22 cellular contexts compared by ENCODE assay signal in genomic region chr17:16025202-16025601, GRCh38. TPM values are rescaled to one million over a fixed set of nuclear protein-coding genes. Genes with fewer than 3 reads are reported as not detected.
A peak's percentile ranks its signal among the peaks of the same experiment; 100 is the strongest.
DNase-seq lines count a peak whose midpoint lies in the region; ATAC-seq, FAIRE-seq and TF ChIP-seq lines count a peak whose summit lies in the region.
"Had no signal": no experiment of that assay in that cellular context is flagged by ENCODE, and none has a peak within 500 bp of the region (broad histone marks: within the 10 kb centered on the region; RNA-seq: fewer than 3 reads in every experiment).

No MANE protein-coding gene starts in this region.

- no peak overlapping the region for H3K4me2 ChIP-seq in K562 (ENCODE audit: insufficient read depth, low read length)
- H3K4me2 ChIP-seq: BLaER1 treated with 17β-estradiol and CSF1 and Interleukin-3, amounts not matched to agents 10 nM and 100 nM; PC-9 had no signal

- H4K20me1 ChIP-seq in K562 (replicated peaks; ENCODE audit: control insufficient read depth, insufficient read depth, low read length) = no peaks in the 10 kb centered on the region

- TF ChIP-seq EP300 in K562 (IDR thresholded peaks at IDR 0.05; ENCODE audit: low read length) (no peak), esophagus muscularis mucosa (IDR thresholded peaks at IDR 0.05) (no peak)

- CTCF ChIA-PET in activated naive CD4-positive, alpha-beta T cell treated with anti-CD3 and anti-CD28 coated beads for 36 hours (lab: Charles Lee) = no interaction called here
- CTCF ChIA-PET in activated naive CD4-positive, alpha-beta T cell treated with anti-CD3 and anti-CD28 coated beads, Interleukin-2, amount 10 ng/mL, durations not matched to agents 7 days and 5 days (lab: Charles Lee) = interaction anchor here (1.0 kb wide), 1 partner anchor 35 kb away, joined by 3 read pairs; no protein-coding TSS in a partner anchor
- CTCF ChIA-PET in K562 (lab: Yijun Ruan, JAX; ENCODE audit: low intra/inter-chr PET ratio) = no interaction called here

- H2AFZ ChIP-seq in K562 (ENCODE audit: low read depth, low read length) = no peak overlapping the region
- H2AFZ ChIP-seq: PC-9 had no signal

- H3K4me3 Mint-ChIP-seq in activated naive CD4-positive, alpha-beta T cell treated with anti-CD3 and anti-CD28 coated beads for 36 hours = no peak overlapping the region
- H3K4me3 Mint-ChIP-seq in activated naive CD4-positive, alpha-beta T cell treated with anti-CD3 and anti-CD28 coated beads, Interleukin-2, amount 10 ng/mL, durations not matched to agents 7 days and 5 days = no peak overlapping the region
- no peak overlapping the region for H3K4me3 Mint-ChIP-seq in T-helper 17 cell
- no peak overlapping the region for H3K4me3 Mint-ChIP-seq in stimulated activated naive B cell treated with anti-CD40 and anti-IgM and Interleukin-4, amounts not matched to agents 10 μg/mL and 1 μg/mL and 100 μg/mL, for 72 hours
- H3K4me3 Mint-ChIP-seq: CD4-positive, alpha-beta memory T cell had no signal

- H3K4me1 ChIP-seq in K562 (replicated peaks in 1 of 2; ENCODE audit: control insufficient read depth in 2 of 2, insufficient read depth in 2 of 2, low read length in 2 of 2) = peaks cover 0 to 14% of the 10 kb centered on the region in 2 experiments; a peak in 2 of 5 replicates
- peaks cover 5 to 14% (median 11%) of the 10 kb centered on the region in 4 donors for H3K4me1 ChIP-seq in esophagus muscularis mucosa

- H3K36me3 ChIP-seq in K562 (ENCODE audit: control insufficient read depth, insufficient read depth, low read length) (peaks cover 77% of the 10 kb centered on the region), esophagus muscularis mucosa (peaks cover 31 to 85% (median 65%) of the 10 kb centered on the region in 4 donors)

- no peak for FAIRE-seq in K562 (lab: Jason Lieb, UNC)
- FAIRE-seq: GM12892 had no signal

- in situ Hi-C loops in K562 (cut with MboI) = no loop called here

- TF ChIP-seq RAD21 in K562 (CRISPR knock-in tag; conservative IDR thresholded peaks at IDR 0.05 in 1 of 2, IDR thresholded peaks at IDR 0.05 in 1 of 2) = no peak

- H3K9me1 ChIP-seq in K562 (ENCODE audit: control insufficient read depth, insufficient read depth, low read length) = no peaks in the 10 kb centered on the region

- H3K9me3 ChIP-seq in T-helper 17 cell (ENCODE audit: control insufficient read depth, low read length, poor library complexity, severe bottlenecking) = no peaks in the 10 kb centered on the region
- no peaks in the 10 kb centered on the region for H3K9me3 ChIP-seq in K562 (replicated peaks; ENCODE audit: control insufficient read depth, insufficient read depth, low read depth, low read length)
- H3K9me3 ChIP-seq in esophagus muscularis mucosa = no peaks in the 10 kb centered on the region
- H3K9me3 ChIP-seq: BLaER1 treated with 17β-estradiol and CSF1 and Interleukin-3, amounts not matched to agents 10 nM and 100 nM had no signal

- H3K27me3 ChIP-seq in K562 (ENCODE audit: control insufficient read depth in 2 of 2, insufficient read depth in 2 of 2, low read length in 2 of 2) = no peaks in the 10 kb centered on the region
- H3K27me3 ChIP-seq in esophagus muscularis mucosa = no peaks in the 10 kb centered on the region
- H3K27me3 ChIP-seq: BLaER1 treated with 17β-estradiol and CSF1 and Interleukin-3, amounts not matched to agents 10 nM and 100 nM had no signal

- TF ChIP-seq CTCF in K562 (IDR thresholded peaks at IDR 0.05 in 2 of 3, conservative IDR thresholded peaks at IDR 0.05 in 1 of 3; ENCODE audit: insufficient read depth in 2 of 3, low read depth in 1 of 3, low read length in 3 of 3) (no peak), esophagus muscularis mucosa (IDR thresholded peaks at IDR 0.05) (no peak)

- H3K79me2 ChIP-seq in K562 (ENCODE audit: control insufficient read depth, insufficient read depth, low read length) = peaks cover 12% of the 10 kb centered on the region; the same call in 1 of the 3 replicates

- H3K9me3 Mint-ChIP-seq in activated naive CD4-positive, alpha-beta T cell treated with anti-CD3 and anti-CD28 coated beads for 36 hours = no peaks in the 10 kb centered on the region
- no peaks in the 10 kb centered on the region for H3K9me3 Mint-ChIP-seq in activated naive CD4-positive, alpha-beta T cell treated with anti-CD3 and anti-CD28 coated beads, Interleukin-2, amount 10 ng/mL, durations not matched to agents 7 days and 5 days
- H3K9me3 Mint-ChIP-seq in stimulated activated naive B cell treated with anti-CD40 and anti-IgM and Interleukin-4, amounts not matched to agents 10 μg/mL and 1 μg/mL and 100 μg/mL, for 72 hours = no peaks in the 10 kb centered on the region

- POLR2A ChIA-PET in K562 (lab: Yijun Ruan, JAX) = no interaction called here

- H3K4me3 ChIP-seq in K562 = no peak overlapping the region
- no peak overlapping the region for H3K4me3 ChIP-seq in esophagus muscularis mucosa
- H3K4me3 ChIP-seq: BLaER1 treated with 17β-estradiol and CSF1 and Interleukin-3, amounts not matched to agents 10 nM and 100 nM; PC-9 had no signal

- peak overlapping the region; percentile 43 for H3K27ac Mint-ChIP-seq in activated naive CD4-positive, alpha-beta T cell treated with anti-CD3 and anti-CD28 coated beads for 36 hours
- no peak overlapping the region for H3K27ac Mint-ChIP-seq in activated naive CD4-positive, alpha-beta T cell treated with anti-CD3 and anti-CD28 coated beads, Interleukin-2, amount 10 ng/mL, durations not matched to agents 7 days and 5 days
- peak overlapping the region; percentile 37 for H3K27ac Mint-ChIP-seq in T-helper 17 cell
- H3K27ac Mint-ChIP-seq in stimulated activated naive B cell treated with anti-CD40 and anti-IgM and Interleukin-4, amounts not matched to agents 10 μg/mL and 1 μg/mL and 100 μg/mL, for 72 hours = peak overlapping the region; percentile 59

- H3K27ac ChIP-seq in K562 (ENCODE audit: extremely low read depth, low read depth, low read length) (no peak overlapping the region), esophagus muscularis mucosa (replicated peaks in 1 of 4) (no peak overlapping the region)
- H3K27ac ChIP-seq: BLaER1 treated with 17β-estradiol and CSF1 and Interleukin-3, amounts not matched to agents 10 nM and 100 nM had no signal

- H3K27me3 Mint-ChIP-seq in activated naive CD4-positive, alpha-beta T cell treated with anti-CD3 and anti-CD28 coated beads for 36 hours (ENCODE audit: low read depth) = no peaks in the 10 kb centered on the region
- no peaks in the 10 kb centered on the region for H3K27me3 Mint-ChIP-seq in activated naive CD4-positive, alpha-beta T cell treated with anti-CD3 and anti-CD28 coated beads, Interleukin-2, amount 10 ng/mL, durations not matched to agents 7 days and 5 days
- no peaks in the 10 kb centered on the region for H3K27me3 Mint-ChIP-seq in T-helper 17 cell
- no peaks in the 10 kb centered on the region for H3K27me3 Mint-ChIP-seq in stimulated activated naive B cell treated with anti-CD40 and anti-IgM and Interleukin-4, amounts not matched to agents 10 μg/mL and 1 μg/mL and 100 μg/mL, for 72 hours
- H3K27me3 Mint-ChIP-seq: CD4-positive, alpha-beta memory T cell had no signal

- DNase-seq in activated naive CD4-positive, alpha-beta T cell treated with anti-CD3 and anti-CD28 coated beads for 36 hours = no peak
- no peak for DNase-seq in activated naive CD4-positive, alpha-beta T cell treated with anti-CD3 and anti-CD28 coated beads, Interleukin-2, amount 10 ng/mL, durations not matched to agents 7 days and 5 days
- DNase-seq in T-helper 17 cell (no peak), K562 (ENCODE audit: extremely low read depth in 1 of 4, low spot score in 3 of 4) (no peak), esophagus muscularis mucosa (ENCODE audit: extremely low spot score) (no peak), NAMALWA (ENCODE audit: low spot score) (no peak)
- no peak for DNase-seq in stimulated activated naive B cell treated with anti-CD40 and anti-IgM and Interleukin-4, amounts not matched to agents 10 μg/mL and 1 μg/mL and 100 μg/mL, for 72 hours
- DNase-seq: ACHN; Calu3; CD4-positive, alpha-beta memory T cell; DMS153; H7; KBM-7; MM.1S; NCI-H1092; NCI-H1436; NCI-H187 treated with DMSO at 0.1 percent for 48 hours; PC-9; RPMI8226; SHP77 had no signal

- H3K4me1 Mint-ChIP-seq in activated naive CD4-positive, alpha-beta T cell treated with anti-CD3 and anti-CD28 coated beads for 36 hours (ENCODE audit: low read depth) = peaks cover 51% of the 10 kb centered on the region
- H3K4me1 Mint-ChIP-seq in activated naive CD4-positive, alpha-beta T cell treated with anti-CD3 and anti-CD28 coated beads, Interleukin-2, amount 10 ng/mL, durations not matched to agents 7 days and 5 days = peaks cover 16% of the 10 kb centered on the region
- H3K4me1 Mint-ChIP-seq in T-helper 17 cell = peaks cover 27% of the 10 kb centered on the region
- peaks cover 18 to 20% of the 10 kb centered on the region in 2 donors for H3K4me1 Mint-ChIP-seq in stimulated activated naive B cell treated with anti-CD40 and anti-IgM and Interleukin-4, amounts not matched to agents 10 μg/mL and 1 μg/mL and 100 μg/mL, for 72 hours

- ATAC-seq in T-helper 17 cell = no peak
- no peak for ATAC-seq in K562
- no peak for ATAC-seq in stimulated activated naive B cell treated with anti-CD40 and anti-IgM and Interleukin-4, amounts not matched to agents 10 μg/mL and 1 μg/mL and 100 μg/mL, for 72 hours (replicated peaks)

- intact Hi-C loops in activated naive CD4-positive, alpha-beta T cell treated with anti-CD3 and anti-CD28 coated beads for 36 hours (cut with micrococcal nuclease) = loop anchor here (5.0 kb wide), 3 partner anchors 372 to 512 kb away; partner anchors contain the start of gene TRPV2
- intact Hi-C loops in K562 (cut with micrococcal nuclease) = no loop called here
- intact Hi-C loops in esophagus muscularis mucosa (cut with DNase I) = no loop called here

- H3K9ac ChIP-seq in K562 (ENCODE audit: insufficient read depth in 1 of 2, low read depth in 2 of 2, low read length in 2 of 2) = no peak overlapping the region
- H3K9ac ChIP-seq: BLaER1 treated with 17β-estradiol and CSF1 and Interleukin-3, amounts not matched to agents 10 nM and 100 nM had no signal

- no peak for TF ChIP-seq POLR2A in K562 (conservative IDR thresholded peaks at IDR 0.05)
- no peak for TF ChIP-seq POLR2A in esophagus muscularis mucosa (IDR thresholded peaks at IDR 0.05; ENCODE audit: low read depth)

- peaks cover 58% of the 10 kb centered on the region for H3K36me3 Mint-ChIP-seq in activated naive CD4-positive, alpha-beta T cell treated with anti-CD3 and anti-CD28 coated beads for 36 hours (ENCODE audit: low read depth)
- H3K36me3 Mint-ChIP-seq in activated naive CD4-positive, alpha-beta T cell treated with anti-CD3 and anti-CD28 coated beads, Interleukin-2, amount 10 ng/mL, durations not matched to agents 7 days and 5 days = peaks cover 64% of the 10 kb centered on the region
- H3K36me3 Mint-ChIP-seq in T-helper 17 cell (ENCODE audit: low read depth) = peaks cover 4% of the 10 kb centered on the region
- H3K36me3 Mint-ChIP-seq in stimulated activated naive B cell treated with anti-CD40 and anti-IgM and Interleukin-4, amounts not matched to agents 10 μg/mL and 1 μg/mL and 100 μg/mL, for 72 hours = peaks cover 31 to 63% of the 10 kb centered on the region in 2 donors

- BruUV-seq in K562 (replicated peaks; lab: Mats Ljungman, UMichigan) = no TSS peak

- WGBS in K562 (ENCODE audit: insufficient coverage, low coverage, missing lambda C conversion rate) = 88% methylated on average over 1 of the region's 1 CpG
- 96% methylated on average over 1 of the region's 1 CpG for WGBS in esophagus muscularis mucosa

RNA-seq across cellular contexts. Expression of gene TTC19, which starts 25.6 kb away (rescaled TPM):
- 10 to 100 TPM; 18.8 to 20.8 TPM for total RNA-seq in activated naive CD4-positive, alpha-beta T cell treated with anti-CD3 and anti-CD28 coated beads for 36 hours
- total RNA-seq in T-helper 17 cell = 10 to 100 TPM; 46.9 to 49.0 TPM
- 24.1 and 46.0 TPM in 2 replicates for total RNA-seq in K562 (2011; cell fraction: chromatin; rRNA removed; ENCODE audit: low replicate concordance)
- 21.0 and 27.5 TPM in 2 replicates for total RNA-seq in K562 (2011; cell fraction: nucleolus; rRNA removed)
- 32.6 and 47.8 TPM in 2 replicates for total RNA-seq in K562 (2011; cell fraction: nucleoplasm; rRNA removed)
- total RNA-seq in K562 (2014; rRNA removed) = 42.0 and 60.8 TPM in 2 replicates
- total RNA-seq in K562 (2014; rRNA removed; fragmentation: Illumina TruSeq; extraction: Trizol) = 26.5 and 30.1 TPM in 2 replicates
- 19.1 and 20.3 TPM in 2 replicates for total RNA-seq in K562 (2015; rRNA removed; fragmentation: Illumina TruSeq; extraction: Trizol)
- 23.8 and 25.6 TPM in 2 replicates for total RNA-seq in K562 (2021)
- 6.3 and 8.1 TPM in 2 replicates for polyA plus RNA-seq in K562 (2011; rRNA removed)
- 5.9 and 11.5 TPM in 2 replicates for polyA plus RNA-seq in K562 (2011; cell fraction: cytosol; rRNA removed)
- polyA plus RNA-seq in K562 (2011; cell fraction: nucleus; rRNA removed) = 10.5 and 11.8 TPM in 2 replicates
- 19.6 and 25.0 TPM in 2 replicates for polyA plus RNA-seq in K562 (2012)
- 24.6 and 27.6 TPM in 2 replicates for polyA plus RNA-seq in K562 (2014; fragmentation: Illumina TruSeq; extraction: Trizol)
- polyA plus RNA-seq in K562 (2014; fragmentation: Nextera tagmentation; extraction: Ambion mirVana) = 10 to 100 TPM in 1 of 2 experiments, 1 to 10 TPM in 1; 8.9 to 10.5 TPM
- 16.1 and 25.3 TPM in 2 replicates for polyA plus RNA-seq in K562 (2014; rRNA removed)
- 11.0 and 13.2 TPM in 2 replicates for polyA minus RNA-seq in K562 (2011; rRNA and poly(A)+ RNA removed)
- 12.8 and 13.1 TPM in 2 replicates for polyA minus RNA-seq in K562 (2011; cell fraction: cytosol; rRNA and poly(A)+ RNA removed)
- 22.3 and 23.7 TPM in 2 replicates for polyA minus RNA-seq in K562 (2011; cell fraction: nucleus; rRNA and poly(A)+ RNA removed)
- 10 to 100 TPM; 40.9 to 56.4 (median 50.5) TPM for total RNA-seq in esophagus muscularis mucosa

RNA-seq across cellular contexts. Expression of gene ZSWIM7, which starts 25.7 kb away (rescaled TPM):
- 10 to 100 TPM in 1 of 2 experiments, 1 to 10 TPM in 1; 8.3 to 10.8 TPM for total RNA-seq in activated naive CD4-positive, alpha-beta T cell treated with anti-CD3 and anti-CD28 coated beads for 36 hours
- 10 to 100 TPM; 15.4 to 17.5 TPM for total RNA-seq in T-helper 17 cell
- total RNA-seq in K562 (2011; cell fraction: chromatin; rRNA removed; ENCODE audit: low replicate concordance) = 7.0 and 12.4 TPM in 2 replicates
- 3.3 and 4.0 TPM in 2 replicates for total RNA-seq in K562 (2011; cell fraction: nucleolus; rRNA removed)
- total RNA-seq in K562 (2011; cell fraction: nucleoplasm; rRNA removed) = 4.5 and 7.0 TPM in 2 replicates
- 15.1 and 15.3 TPM in 2 replicates for total RNA-seq in K562 (2014; rRNA removed)
- total RNA-seq in K562 (2014; rRNA removed; fragmentation: Illumina TruSeq; extraction: Trizol) = 9.8 and 11.0 TPM in 2 replicates
- total RNA-seq in K562 (2015; rRNA removed; fragmentation: Illumina TruSeq; extraction: Trizol) = 7.9 and 9.5 TPM in 2 replicates
- 6.8 and 9.0 TPM in 2 replicates for total RNA-seq in K562 (2021)
- polyA plus RNA-seq in K562 (2011; rRNA removed) = 17.2 and 18.7 TPM in 2 replicates
- 12.4 and 15.1 TPM in 2 replicates for polyA plus RNA-seq in K562 (2011; cell fraction: cytosol; rRNA removed)
- polyA plus RNA-seq in K562 (2011; cell fraction: nucleus; rRNA removed) = 12.1 and 12.3 TPM in 2 replicates
- polyA plus RNA-seq in K562 (2012) = 10.6 and 12.0 TPM in 2 replicates
- polyA plus RNA-seq in K562 (2014; fragmentation: Illumina TruSeq; extraction: Trizol) = 7.4 and 10.0 TPM in 2 replicates
- polyA plus RNA-seq in K562 (2014; fragmentation: Nextera tagmentation; extraction: Ambion mirVana) = 1 to 10 TPM; 5.9 to 8.0 TPM
- 15.5 and 22.7 TPM in 2 replicates for polyA plus RNA-seq in K562 (2014; rRNA removed)
- 8.1 and 10.3 TPM in 2 replicates for polyA minus RNA-seq in K562 (2011; rRNA and poly(A)+ RNA removed)
- polyA minus RNA-seq in K562 (2011; cell fraction: cytosol; rRNA and poly(A)+ RNA removed) = 3.0 and 4.1 TPM in 2 replicates
- 1.9 and 3.2 TPM in 2 replicates for polyA minus RNA-seq in K562 (2011; cell fraction: nucleus; rRNA and poly(A)+ RNA removed)
- 10 to 100 TPM; 16.2 to 22.7 (median 17.5) TPM for total RNA-seq in esophagus muscularis mucosa
